ENCODE assay signal across 8 cellular contexts in genomic region chr12:89529738-89530137, GRCh38. TPM values are rescaled to one million over a fixed set of nuclear protein-coding genes. Genes with fewer than 3 reads are reported as not detected.
DNase-seq lines count a peak whose midpoint lies in the region; ATAC-seq, FAIRE-seq and TF ChIP-seq lines count a peak whose summit lies in the region.

No MANE protein-coding gene starts in this region.

- no peak for ATAC-seq in HG02798 (IDR thresholded peaks at IDR 0.05; ENCODE audit: poor library complexity, unreplicated experiment)
- ATAC-seq in GM19328 (IDR thresholded peaks at IDR 0.05; ENCODE audit: unreplicated experiment), result no peak

- TF ChIP-seq CTCF in VCaP (conservative IDR thresholded peaks at IDR 0.05), result peak; percentile 93
- TF ChIP-seq CTCF in hepatocyte (IDR thresholded peaks at IDR 0.05; ENCODE audit: poor library complexity), result peak; percentile 75
- peak in 5 of 6 experiments; percentile 29 to 72 (median 62) for TF ChIP-seq CTCF in thyroid gland (IDR thresholded peaks at IDR 0.05)

- H2AFZ ChIP-seq in hepatocyte, result no peak overlapping the region

- H3K4me1 ChIP-seq in hepatocyte (ENCODE audit: insufficient read depth) (no peaks in the 10 kb centered on the region), thyroid gland (peaks cover 6 to 10% of the 10 kb centered on the region in 2 donors)

- H4K20me1 ChIP-seq in hepatocyte (ENCODE audit: insufficient read depth, poor library complexity, severe bottlenecking), result no peaks in the 10 kb centered on the region

- H3K79me2 ChIP-seq in hepatocyte, result peaks cover 12% of the 10 kb centered on the region

- H3K36me3 ChIP-seq in hepatocyte (replicated peaks; ENCODE audit: insufficient read depth, low read depth), result no peaks in the 10 kb centered on the region
- H3K36me3 ChIP-seq in thyroid gland, result no peaks in the 10 kb centered on the region

- H3K27me3 ChIP-seq in hepatocyte, result no peaks in the 10 kb centered on the region
- H3K27me3 ChIP-seq in thyroid gland, result no peaks in the 10 kb centered on the region

- no peak for TF ChIP-seq POLR2A in thyroid gland (IDR thresholded peaks at IDR 0.05)

- DNase-seq in DMS114 treated with DMSO at 0.1 percent for 48 hours (lab: John Stamatoyannopoulos, UW; ENCODE audit: unreplicated experiment), result peak; percentile 69
- DNase-seq in GM19239 (ENCODE audit: insufficient read length, low spot score), result peak; percentile 25
- peak; percentile 26 for DNase-seq in NCI-H1417 treated with DMSO at 0.1 percent for 48 hours (lab: John Stamatoyannopoulos, UW)
- peak; percentile 55 for DNase-seq in hepatocyte (ENCODE audit: low spot score)
- no peak for DNase-seq in thyroid gland

- no peak overlapping the region for H3K27ac ChIP-seq in VCaP
- H3K27ac ChIP-seq in hepatocyte, result no peak overlapping the region
- no peak overlapping the region for H3K27ac ChIP-seq in thyroid gland

- H3K9me3 ChIP-seq in hepatocyte (ENCODE audit: low read depth) (no peaks in the 10 kb centered on the region), thyroid gland (no peaks in the 10 kb centered on the region)

- no peaks in the 10 kb centered on the region for H3K9me2 ChIP-seq in hepatocyte (replicated peaks; ENCODE audit: insufficient read depth)

- intact Hi-C loops in thyroid gland (cut with DNase I), result loop anchor here (5.0 kb wide), 2 partner anchors 57 to 512 kb away; no protein-coding TSS in a partner anchor

- FAIRE-seq in GM19239 (lab: Jason Lieb, UNC), result peak; percentile 86

- H3K4me3 ChIP-seq in hepatocyte (no peak overlapping the region), thyroid gland (replicated peaks in 1 of 3) (no peak overlapping the region)

- 62% methylated on average over 1 of the region's 1 CpG for WGBS in hepatocyte (ENCODE audit: low lambda C conversion rate, missing lambda C conversion rate)
- 53 to 55% methylated on average over 1 of the region's 1 CpG for WGBS in thyroid gland, 2 donors

- H3K4me2 ChIP-seq in hepatocyte, result no peak overlapping the region

RNA-seq across cellular contexts. Expression of gene POC1B, which starts 3.9 kb away (rescaled TPM):
- total RNA-seq in hepatocyte (18.9 and 20.0 TPM in 2 replicates), thyroid gland (10 to 100 TPM; 21.2 to 38.3 (median 27.2) TPM)
- 10.3 and 11.6 TPM in 2 replicates for polyA plus RNA-seq in hepatocyte

RNA-seq across cellular contexts. Expression of gene GALNT4, which starts 5.1 kb away (rescaled TPM):
- total RNA-seq in hepatocyte (15.4 and 19.2 TPM in 2 replicates), thyroid gland (10 to 100 TPM in 1 of 4 donors, 1 to 10 TPM in 3; 7.0 to 11.2 (median 7.3) TPM)
- 4.6 and 6.9 TPM in 2 replicates for polyA plus RNA-seq in hepatocyte

Comparison
In these comparisons a context has a peak if more than half of its experiments do, and no peak if none do; other contexts are left out.
1. DNase-seq: peak in DMS114 treated with DMSO at 0.1 percent for 48 hours (single experiment), GM19239 (single experiment), NCI-H1417 treated with DMSO at 0.1 percent for 48 hours (single experiment) and hepatocyte (single experiment); none in thyroid gland (0 of 2).
2. Peak in every context shown above with its lines, with median percentiles within 50 percentile points of each other: CTCF ChIP-seq.